10 cellular contexts compared by ENCODE assay signal in genomic region chr3:125918866-125919265, GRCh38. TPM values are rescaled to one million over a fixed set of nuclear protein-coding genes. Genes with fewer than 3 reads are reported as not detected.
A peak's percentile ranks its signal among the peaks of the same experiment; 100 is the strongest.
DNase-seq lines count a peak whose midpoint lies in the region; ATAC-seq and TF ChIP-seq lines count a peak whose summit lies in the region.
"Not testable (repeated sequence)": the region's sequence is repeated elsewhere in the genome, so short reads cannot be mapped to it uniquely, and the experiment has no call there.
"Had no signal": no experiment of that assay in that cellular context is flagged by ENCODE, and none has a peak within 500 bp of the region (broad histone marks: within the 10 kb centered on the region; RNA-seq: fewer than 3 reads in every experiment).

No MANE protein-coding gene starts in this region.

- H3K9me2 ChIP-seq in PC-9 (ENCODE audit: insufficient read depth) = not testable (repeated sequence)

- not testable (repeated sequence) for H3K9me3 Mint-ChIP-seq in CD4-positive, alpha-beta T cell; activated CD4-positive, alpha-beta T cell treated with anti-CD3 and anti-CD28 coated beads for 36 hours (ENCODE audit: low read depth); activated T-cell treated with anti-CD3 and anti-CD28 coated beads, Interleukin-2, amount 50 U/mL, for 24 hours; activated naive CD4-positive, alpha-beta T cell treated with anti-CD3 and anti-CD28 coated beads, Interleukin-2, amount 50 U/mL, for 24 hours; neural progenitor cell

- CTCF ChIA-PET in CD4-positive, alpha-beta T cell (lab: Charles Lee) = not testable (repeated sequence)
- CTCF ChIA-PET in PC-9 (lab: Charles Lee) = interaction anchor here (0.6 kb wide), 1 partner anchor 372 kb away, joined by 3 read pairs; no protein-coding TSS in a partner anchor
- CTCF ChIA-PET in activated CD4-positive, alpha-beta T cell treated with anti-CD3 and anti-CD28 coated beads for 36 hours (lab: Charles Lee) = interaction anchor here (0.6 kb wide), 1 partner anchor 1140 kb away, joined by 4 read pairs; no protein-coding TSS in a partner anchor

- H3K9ac ChIP-seq in neural progenitor cell = not testable (repeated sequence)

- not testable (repeated sequence) for H3K36me3 Mint-ChIP-seq in CD4-positive, alpha-beta T cell (ENCODE audit: low read depth); activated CD4-positive, alpha-beta T cell treated with anti-CD3 and anti-CD28 coated beads for 36 hours (ENCODE audit: low read depth); activated naive CD4-positive, alpha-beta T cell treated with anti-CD3 and anti-CD28 coated beads, Interleukin-2, amount 50 U/mL, for 24 hours; neural progenitor cell
- H3K36me3 Mint-ChIP-seq in activated T-cell treated with anti-CD3 and anti-CD28 coated beads, Interleukin-2, amount 50 U/mL, for 24 hours (ENCODE audit: low read depth) = peaks cover 20% of the 10 kb centered on the region

- H3K4me3 Mint-ChIP-seq in CD4-positive, alpha-beta T cell = peak overlapping the region; percentile 25
- not testable (repeated sequence) for H3K4me3 Mint-ChIP-seq in activated CD4-positive, alpha-beta T cell treated with anti-CD3 and anti-CD28 coated beads for 36 hours; activated T-cell treated with anti-CD3 and anti-CD28 coated beads, Interleukin-2, amount 50 U/mL, for 24 hours; activated naive CD4-positive, alpha-beta T cell treated with anti-CD3 and anti-CD28 coated beads, Interleukin-2, amount 50 U/mL, for 24 hours; neural progenitor cell

- not testable (repeated sequence) for H3K27me3 ChIP-seq in CD4-positive, alpha-beta T cell (ENCODE audit: control insufficient read depth, insufficient read depth, low read length); PC-9 (ENCODE audit: insufficient read depth, low read depth); neural progenitor cell

- peak overlapping the region; percentile 79 for H3K4me2 ChIP-seq in PC-9
- H3K4me2 ChIP-seq in neural progenitor cell = not testable (repeated sequence)

- intact Hi-C loops in CD4-positive, alpha-beta T cell (cut with DNase I, micrococcal nuclease) = loop anchor here (2.0 to 10.0 kb wide), 10 partner anchors 73 to 1753 kb away; partner anchors contain the start of genes ABTB1 (in 1 of the 2), CHCHD6 (in 1 of the 2), KLF15 (in 1 of the 2) and MCM2 (in 1 of the 2)
- intact Hi-C loops in PC-9 (cut with micrococcal nuclease; ENCODE audit: unreplicated experiment) = loop anchor here (5.0 kb wide), 2 partner anchors 152 to 208 kb away; no protein-coding TSS in a partner anchor
- intact Hi-C loops in activated CD4-positive, alpha-beta T cell treated with anti-CD3 and anti-CD28 coated beads for 36 hours (cut with DNase I, micrococcal nuclease) = loop anchor here (5.0 to 10.0 kb wide), 3 partner anchors 73 to 1066 kb away; partner anchors contain the start of genes KLF15 (in 1 of the 2) and PLXNA1 (in 1 of the 2)
- intact Hi-C loops in head of caudate nucleus (cut with DNase I) = not testable (repeated sequence)

- peaks cover 16% of the 10 kb centered on the region; the same call in 1 of the 2 replicates for H3F3A ChIP-seq in PC-9 (ENCODE audit: insufficient read depth, low read depth)
- not testable (repeated sequence) for H3F3A ChIP-seq in neural progenitor cell (ENCODE audit: low read depth)

- peaks cover 31% of the 10 kb centered on the region for H3K4me1 ChIP-seq in PC-9 (replicated peaks; ENCODE audit: insufficient read depth)
- H3K4me1 ChIP-seq in neural progenitor cell = not testable (repeated sequence)

- H3K27ac Mint-ChIP-seq in CD4-positive, alpha-beta T cell = not testable (repeated sequence)
- H3K27ac Mint-ChIP-seq in activated CD4-positive, alpha-beta T cell treated with anti-CD3 and anti-CD28 coated beads for 36 hours = peak overlapping the region; percentile 70
- peak overlapping the region; percentile 62 for H3K27ac Mint-ChIP-seq in activated T-cell treated with anti-CD3 and anti-CD28 coated beads, Interleukin-2, amount 50 U/mL, for 24 hours
- H3K27ac Mint-ChIP-seq in activated naive CD4-positive, alpha-beta T cell treated with anti-CD3 and anti-CD28 coated beads, Interleukin-2, amount 50 U/mL, for 24 hours = peak overlapping the region; percentile 76
- H3K27ac Mint-ChIP-seq in neural progenitor cell = peak overlapping the region; percentile 30

- not testable (repeated sequence) for H3K27ac ChIP-seq in CD4-positive, alpha-beta T cell (ENCODE audit: low read depth, low read length); neural progenitor cell
- 0 out of 2 replicates have a peak overlapping the region, but pooled peaks have one; percentile 30 for H3K27ac ChIP-seq in PC-9

- not testable (repeated sequence) for H3K4me3 ChIP-seq in PC-9, neural progenitor cell

- not testable (repeated sequence) for H4K20me1 ChIP-seq in PC-9 (ENCODE audit: insufficient read depth); neural progenitor cell (ENCODE audit: low read depth)

- POLR2A ChIA-PET in CD4-positive, alpha-beta T cell (lab: Charles Lee); activated CD4-positive, alpha-beta T cell treated with anti-CD3 and anti-CD28 coated beads for 36 hours (lab: Charles Lee): not testable (repeated sequence)
- POLR2A ChIA-PET in PC-9 (lab: Charles Lee; ENCODE audit: unreplicated experiment) = interaction anchor here (0.6 kb wide), 1 partner anchor 557 kb away, joined by 4 read pairs; no protein-coding TSS in a partner anchor

- BruUV-seq in PC-9 (replicated peaks; lab: Mats Ljungman, UMichigan) = not testable (repeated sequence)

- not testable (repeated sequence) for TF ChIP-seq CTCF in CD4-positive, alpha-beta T cell (IDR thresholded peaks at IDR 0.05); PC-9 (conservative IDR thresholded peaks at IDR 0.05); neural progenitor cell (IDR thresholded peaks at IDR 0.05)

- H3K9me3 ChIP-seq in CD4-positive, alpha-beta T cell (ENCODE audit: control insufficient read depth, low read length); PC-9 (ENCODE audit: insufficient read depth, low read depth); neural progenitor cell (ENCODE audit: low read depth): not testable (repeated sequence)

- H3K36me3 ChIP-seq in PC-9 (ENCODE audit: low read depth); neural progenitor cell: not testable (repeated sequence)

- not testable (repeated sequence) for DNase-seq in CD4-positive, alpha-beta T cell; PC-9; activated T-cell treated with anti-CD3 and anti-CD28 coated beads, Interleukin-2, amount 50 U/mL, for 24 hours; neural progenitor cell (ENCODE audit: low spot score)
- peak; percentile 34 for DNase-seq in activated CD4-positive, alpha-beta T cell treated with anti-CD3 and anti-CD28 coated beads for 36 hours
- DNase-seq in head of caudate nucleus = peak in 32 of 42 donors; percentile 14 to 83 (median 48)
- peak; percentile 11 for DNase-seq in stimulated activated CD4-positive, alpha-beta T cell treated with anti-CD3 and anti-CD28 coated beads, Interleukin-4, amount 100 ng/mL, for 24 hours

- not testable (repeated sequence) for H3K27me3 Mint-ChIP-seq in CD4-positive, alpha-beta T cell; activated CD4-positive, alpha-beta T cell treated with anti-CD3 and anti-CD28 coated beads for 36 hours; activated T-cell treated with anti-CD3 and anti-CD28 coated beads, Interleukin-2, amount 50 U/mL, for 24 hours; activated naive CD4-positive, alpha-beta T cell treated with anti-CD3 and anti-CD28 coated beads, Interleukin-2, amount 50 U/mL, for 24 hours; neural progenitor cell (ENCODE audit: insufficient read depth, low read depth)

- H2AFZ ChIP-seq in PC-9; neural progenitor cell (replicated peaks): not testable (repeated sequence)

- H3K4me1 Mint-ChIP-seq in CD4-positive, alpha-beta T cell (ENCODE audit: low read depth) = peaks cover 12% of the 10 kb centered on the region
- peaks cover 28% of the 10 kb centered on the region for H3K4me1 Mint-ChIP-seq in activated CD4-positive, alpha-beta T cell treated with anti-CD3 and anti-CD28 coated beads for 36 hours
- H3K4me1 Mint-ChIP-seq in activated T-cell treated with anti-CD3 and anti-CD28 coated beads, Interleukin-2, amount 50 U/mL, for 24 hours (ENCODE audit: low read depth) = peaks cover 26% of the 10 kb centered on the region
- peaks cover 31% of the 10 kb centered on the region for H3K4me1 Mint-ChIP-seq in activated naive CD4-positive, alpha-beta T cell treated with anti-CD3 and anti-CD28 coated beads, Interleukin-2, amount 50 U/mL, for 24 hours
- H3K4me1 Mint-ChIP-seq in neural progenitor cell = peaks cover 17% of the 10 kb centered on the region

- H3K79me2 ChIP-seq in PC-9 (ENCODE audit: low read depth) = peaks cover 11% of the 10 kb centered on the region; the same call in 1 of the 2 replicates
- H3K79me2 ChIP-seq in neural progenitor cell (ENCODE audit: low read depth) = not testable (repeated sequence)

- not testable (repeated sequence) for ATAC-seq in CD4-positive, alpha-beta T cell (ENCODE audit: poor library complexity); activated CD4-positive, alpha-beta T cell treated with anti-CD3 and anti-CD28 coated beads for 36 hours

RNA-seq across cellular contexts. Expression of gene ROPN1B, which starts 50.1 kb away (rescaled TPM):
- total RNA-seq in CD4-positive, alpha-beta T cell = under 1 TPM in 1 of 2 experiments, not detected in 1; 0.25 TPM
- 0.50 and 0.85 TPM in 2 replicates for total RNA-seq in PC-9 (2021)
- total RNA-seq in activated CD4-positive, alpha-beta T cell treated with anti-CD3 and anti-CD28 coated beads for 36 hours = not detected
- total RNA-seq in neural progenitor cell (ENCODE audit: low replicate concordance) = 0.12 TPM in 1 of 2 replicates, not detected in the other
- total RNA-seq: B cell, H9 had no signal
